ENCODE assay signal across 8 cellular contexts in the genomic region with DNA sequence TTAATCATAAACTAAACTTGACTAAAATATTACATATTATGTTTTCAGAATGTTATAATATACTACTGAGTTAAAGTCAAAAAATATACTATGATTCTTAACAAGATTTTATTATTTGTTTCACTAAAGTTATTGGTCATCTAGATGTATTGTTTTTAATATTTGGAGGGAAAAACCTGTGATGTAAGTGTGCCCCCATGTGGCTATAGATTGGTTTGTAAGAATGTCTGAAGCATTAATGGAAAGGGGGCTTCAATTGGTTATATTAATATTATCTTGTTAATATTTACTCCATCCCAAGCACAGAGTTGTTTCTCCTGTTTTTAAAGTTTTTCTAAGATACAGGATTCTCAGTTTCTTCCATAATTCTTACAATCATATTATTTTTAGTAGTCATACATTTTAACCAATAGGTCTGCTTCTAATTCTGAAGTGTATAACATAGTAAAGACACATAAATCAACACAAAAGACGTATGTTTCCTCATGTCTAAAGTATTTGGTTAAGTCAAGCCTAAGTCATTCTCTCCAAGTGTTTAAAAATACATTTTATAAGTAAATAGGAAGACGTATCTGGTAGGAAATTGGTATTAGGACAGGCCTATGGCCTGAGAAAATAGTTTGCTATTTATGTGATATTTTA. TPM values are rescaled to one million over a fixed set of nuclear protein-coding genes. Genes with fewer than 3 reads are reported as not detected.
DNase-seq lines count a peak whose midpoint lies in the region; ATAC-seq and TF ChIP-seq lines count a peak whose summit lies in the region.

No MANE protein-coding gene starts in this region.

- H3K36me3 Mint-ChIP-seq in natural killer cell: no peaks in the 10 kb centered on the region

- no peak overlapping the region for H3K4me3 Mint-ChIP-seq in natural killer cell

- H3K36me3 ChIP-seq in DND-41 (ENCODE audit: insufficient read depth, low read length) (no peaks in the 10 kb centered on the region), mesenchymal stem cell (ENCODE audit: control insufficient read depth in 1 of 2, insufficient read depth in 2 of 2, low read depth in 1 of 2, low read length in 2 of 2) (no peaks in the 10 kb centered on the region)

- ATAC-seq in DND-41 (ENCODE audit: insufficient read depth, low read depth) (no peak), GM21423 (IDR thresholded peaks at IDR 0.05; ENCODE audit: unreplicated experiment) (no peak), natural killer cell (no peak)

- H3K14ac ChIP-seq in mesenchymal stem cell (ENCODE audit: low read length in 2 of 2): no peak overlapping the region

- no peak overlapping the region for H2BK120ac ChIP-seq in mesenchymal stem cell (ENCODE audit: low read depth, low read length)

- DNase-seq in DND-41 (no peak), LNCaP clone FGC (ENCODE audit: low read depth) (no peak), astrocyte of the cerebellum (ENCODE audit: low read depth) (peak; percentile 6), mesenchymal stem cell (peak; percentile 52), COLO829 (ENCODE audit: low spot score) (no peak), UCSD-AML1 (lab: John Stamatoyannopoulos, UW; ENCODE audit: unreplicated experiment) (no peak), natural killer cell (no peak)

- H3K9me3 ChIP-seq in DND-41 (ENCODE audit: insufficient read depth, low read length, severe bottlenecking): no peaks in the 10 kb centered on the region
- H3K9me3 ChIP-seq in mesenchymal stem cell (ENCODE audit: control insufficient read depth, low read length): no peaks in the 10 kb centered on the region

- no peak overlapping the region for H2BK15ac ChIP-seq in mesenchymal stem cell (ENCODE audit: low read depth, poor library complexity, severe bottlenecking)

- peak; percentile 55 for TF ChIP-seq CTCF in DND-41 (IDR thresholded peaks at IDR 0.05; ENCODE audit: borderline replicate concordance, extremely low read depth, low read length, poor library complexity, severe bottlenecking)
- peak; percentile 64 for TF ChIP-seq CTCF in LNCaP clone FGC (IDR thresholded peaks at IDR 0.05; ENCODE audit: control insufficient read depth, extremely low read depth, insufficient read depth)
- peak; percentile 25 for TF ChIP-seq CTCF in astrocyte of the cerebellum (IDR thresholded peaks at IDR 0.05; ENCODE audit: low read depth, low read length, missing control alignments)
- no peak for TF ChIP-seq CTCF in natural killer cell (IDR thresholded peaks at IDR 0.05)

- H3K9me3 Mint-ChIP-seq in natural killer cell: peaks cover 2 to 3% of the 10 kb centered on the region in 2 donors

- no peak overlapping the region for H4K91ac ChIP-seq in mesenchymal stem cell (ENCODE audit: low read length)

- H3K79me1 ChIP-seq in mesenchymal stem cell (replicated peaks; ENCODE audit: low read length, poor library complexity, severe bottlenecking): no peaks in the 10 kb centered on the region

- H2AK5ac ChIP-seq in mesenchymal stem cell (ENCODE audit: low read length, severe bottlenecking): no peak overlapping the region

- H4K8ac ChIP-seq in mesenchymal stem cell (ENCODE audit: low read length): no peak overlapping the region

- H3K4me1 ChIP-seq in DND-41 (ENCODE audit: insufficient read depth, low read length) (no peaks in the 10 kb centered on the region), mesenchymal stem cell (ENCODE audit: control insufficient read depth, insufficient read depth, low read depth, low read length) (no peaks in the 10 kb centered on the region)

- in situ Hi-C loops in astrocyte of the cerebellum (cut with HindIII; ENCODE audit: low sequenced_read_pairs): no loop called here

- no peaks in the 10 kb centered on the region for H3K27me3 Mint-ChIP-seq in natural killer cell (ENCODE audit: low read depth in 2 of 2)

- no peak overlapping the region for H3K18ac ChIP-seq in mesenchymal stem cell (ENCODE audit: low read depth in 1 of 2, low read length in 2 of 2)

- H3K4me3 ChIP-seq in DND-41 (ENCODE audit: low read depth in 1 of 2, low read length in 2 of 2): no peak overlapping the region
- no peak overlapping the region for H3K4me3 ChIP-seq in LNCaP clone FGC (ENCODE audit: low read depth, low read length)
- no peak overlapping the region for H3K4me3 ChIP-seq in astrocyte of the cerebellum (ENCODE audit: low read depth, low read length)
- H3K4me3 ChIP-seq in mesenchymal stem cell (ENCODE audit: insufficient read depth in 1 of 2, low read depth in 1 of 2, low read length in 2 of 2): no peak overlapping the region

- no CpG with 5 or more reads among the region's 2 CpGs for whole genome bisulfite sequencing in mesenchymal stem cell

- no peaks in the 10 kb centered on the region for H4K20me1 ChIP-seq in DND-41 (ENCODE audit: insufficient read depth, low read length)

- no peak overlapping the region for H3K9ac ChIP-seq in DND-41 (ENCODE audit: low read depth, low read length)
- peak overlapping the region; percentile 69 for H3K9ac ChIP-seq in mesenchymal stem cell (ENCODE audit: low read length)

- intact Hi-C loops in natural killer cell (cut with micrococcal nuclease): no loop called here

- H3K27ac Mint-ChIP-seq in natural killer cell: no peak overlapping the region

- no peak overlapping the region for H3K4ac ChIP-seq in mesenchymal stem cell (ENCODE audit: low read depth in 1 of 2, low read length in 2 of 2)

- H3K27ac ChIP-seq in DND-41 (ENCODE audit: low read length) (no peak overlapping the region), mesenchymal stem cell (ENCODE audit: low read length, poor library complexity, severe bottlenecking) (no peak overlapping the region)

- H3K79me2 ChIP-seq in DND-41 (ENCODE audit: insufficient read depth, low read length): no peaks in the 10 kb centered on the region

- H3K27me3 ChIP-seq in DND-41 (ENCODE audit: insufficient read depth, low read length, poor library complexity) (peaks cover under 1% of the 10 kb centered on the region), mesenchymal stem cell (ENCODE audit: control insufficient read depth in 1 of 2, insufficient read depth in 1 of 2, low read length in 2 of 2) (no peaks in the 10 kb centered on the region)

- H2BK12ac ChIP-seq in mesenchymal stem cell (ENCODE audit: low read length in 2 of 2): no peak overlapping the region

- H2AFZ ChIP-seq in DND-41 (ENCODE audit: low read depth, low read length): no peak overlapping the region
- H2AFZ ChIP-seq in mesenchymal stem cell (ENCODE audit: low read depth, low read length): no peak overlapping the region

- no peak overlapping the region for H2BK5ac ChIP-seq in mesenchymal stem cell (ENCODE audit: low read depth, low read length, poor library complexity, severe bottlenecking)

- no peak overlapping the region for H3K23ac ChIP-seq in mesenchymal stem cell (ENCODE audit: low read length in 2 of 2)

- H3K4me1 Mint-ChIP-seq in natural killer cell: no peaks in the 10 kb centered on the region

- H3K4me2 ChIP-seq in DND-41 (ENCODE audit: insufficient read depth, low read length) (no peak overlapping the region), mesenchymal stem cell (ENCODE audit: low read length, poor library complexity, severe bottlenecking) (no peak overlapping the region)

RNA-seq across cellular contexts. Expression of gene GNAT3, which starts 58.0 kb away (rescaled TPM):
- not detected for polyA plus RNA-seq in mesenchymal stem cell (2013, experiment 1 of 2)
- not detected for polyA plus RNA-seq in mesenchymal stem cell (2013, experiment 2 of 2)
- total RNA-seq in natural killer cell: not detected

Comparison
In these comparisons a context has a peak if more than half of its experiments do, and no peak if none do; other contexts are left out.
1. DNase-seq: peak in astrocyte of the cerebellum (single experiment) and mesenchymal stem cell (single experiment); none in DND-41 (single experiment), LNCaP clone FGC (single experiment), COLO829 (single experiment), UCSD-AML1 (single experiment) and natural killer cell (single experiment).